Comparison of ENCODE assay signal across 27 cellular contexts in genomic region chr9:12224449-12224848, GRCh38.
"Had no signal": no experiment of that assay in that cellular context is flagged by ENCODE, and none has a peak within 500 bp of the region (broad histone marks: within the 10 kb centered on the region; RNA-seq: fewer than 3 reads in every experiment).

No MANE protein-coding gene starts in this region.

- H3K4me3 Mint-ChIP-seq: activated naive CD4-positive, alpha-beta T cell treated with anti-CD3 and anti-CD28 coated beads, Interleukin-2, amount 10 ng/mL, durations not matched to agents 7 days and 5 days; activated naive CD8-positive, alpha-beta T cell treated with anti-CD3 and anti-CD28 coated beads, Interleukin-2, amount 10 ng/mL, durations not matched to agents 7 days and 5 days; activated T-helper 1 cell treated with anti-CD3 and anti-CD28 coated beads, Interleukin-12 subunit alpha, Interleukin-12 subunit beta, Interleukin-2, Interleukin-4 antibody, amounts not matched to agents 30 ng/mL and 10 ng/mL and 1 ng/mL, durations not matched to agents 14 hours and 24 hours and 36 hours; brain; naive thymus-derived CD4-positive, alpha-beta T cell; neural crest cell had no signal

- H3K36me3 Mint-ChIP-seq: activated naive CD4-positive, alpha-beta T cell treated with anti-CD3 and anti-CD28 coated beads, Interleukin-2, amount 10 ng/mL, durations not matched to agents 7 days and 5 days; activated naive CD8-positive, alpha-beta T cell treated with anti-CD3 and anti-CD28 coated beads, Interleukin-2, amount 10 ng/mL, durations not matched to agents 7 days and 5 days; brain; naive thymus-derived CD4-positive, alpha-beta T cell had no signal

- H3K4me2 ChIP-seq: hepatocyte had no signal

- H3K27me3 ChIP-seq: ascending aorta, cardiac muscle cell, colonic mucosa, gastroesophageal sphincter, hepatocyte, spleen, suprapubic skin, tibial artery, upper lobe of right lung had no signal

- H3K4me1 ChIP-seq: ascending aorta, colonic mucosa, gastroesophageal sphincter, spleen, suprapubic skin, tibial artery, upper lobe of right lung had no signal

- H3K27me3 Mint-ChIP-seq: activated naive CD4-positive, alpha-beta T cell treated with anti-CD3 and anti-CD28 coated beads, Interleukin-2, amount 10 ng/mL, durations not matched to agents 7 days and 5 days; activated naive CD8-positive, alpha-beta T cell treated with anti-CD3 and anti-CD28 coated beads, Interleukin-2, amount 10 ng/mL, durations not matched to agents 7 days and 5 days; brain; naive thymus-derived CD4-positive, alpha-beta T cell had no signal

- ATAC-seq: gastroesophageal sphincter; left cardiac atrium; naive thymus-derived CD4-positive, alpha-beta T cell; right cardiac atrium; upper lobe of right lung had no signal

- H3K4me3 ChIP-seq: ascending aorta, cardiac muscle cell, colonic mucosa, gastroesophageal sphincter, hepatocyte, spleen, suprapubic skin, tibial artery, upper lobe of right lung had no signal

- DNase-seq: activated CD4-positive, alpha-beta T cell treated with anti-CD3 and anti-CD28 coated beads for 4 hours; activated CD4-positive, alpha-beta T cell treated with anti-CD3 and anti-CD28 coated beads, Interleukin-2, amount 50 U/mL, for 48 hours; activated CD8-positive, alpha-beta memory T cell treated with anti-CD3 and anti-CD28 coated beads, Interleukin-2, amount 50 U/mL, for 4 hours; activated effector memory CD4-positive, alpha-beta T cell treated with anti-CD3 and anti-CD28 coated beads, Interleukin-2, amount 50 U/mL, for 16 hours; activated naive CD4-positive, alpha-beta T cell treated with anti-CD3 and anti-CD28 coated beads, Interleukin-2, amount 10 ng/mL, durations not matched to agents 7 days and 5 days; activated naive CD8-positive, alpha-beta T cell treated with anti-CD3 and anti-CD28 coated beads, Interleukin-2, amount 10 ng/mL, durations not matched to agents 7 days and 5 days; activated T-cell treated with anti-CD3 and anti-CD28 coated beads, Interleukin-2, amount 50 U/mL, for 1 hour; cerebellar nuclear complex; colonic mucosa; effector CD8-positive, alpha-beta T cell; left cardiac atrium; mammary epithelial cell; midbrain; naive thymus-derived CD4-positive, alpha-beta T cell; right cardiac atrium; spleen; stimulated activated naive CD4-positive, alpha-beta T cell; tibial artery; upper lobe of right lung had no signal

- H3K27ac Mint-ChIP-seq: activated naive CD4-positive, alpha-beta T cell treated with anti-CD3 and anti-CD28 coated beads, Interleukin-2, amount 10 ng/mL, durations not matched to agents 7 days and 5 days; activated naive CD8-positive, alpha-beta T cell treated with anti-CD3 and anti-CD28 coated beads, Interleukin-2, amount 10 ng/mL, durations not matched to agents 7 days and 5 days; activated T-helper 1 cell treated with anti-CD3 and anti-CD28 coated beads, Interleukin-12 subunit alpha, Interleukin-12 subunit beta, Interleukin-2, Interleukin-4 antibody, amounts not matched to agents 30 ng/mL and 10 ng/mL and 1 ng/mL, durations not matched to agents 14 hours and 24 hours and 36 hours; brain; naive thymus-derived CD4-positive, alpha-beta T cell had no signal

- H3K27ac ChIP-seq: ascending aorta, cardiac muscle cell, colonic mucosa, gastroesophageal sphincter, hepatocyte, spleen, suprapubic skin, tibial artery, upper lobe of right lung had no signal

- H3K79me2 ChIP-seq: hepatocyte had no signal

- H3K36me3 ChIP-seq: ascending aorta, cardiac muscle cell, colonic mucosa, gastroesophageal sphincter, spleen, suprapubic skin, tibial artery, upper lobe of right lung had no signal

- H3K4me1 Mint-ChIP-seq: activated naive CD4-positive, alpha-beta T cell treated with anti-CD3 and anti-CD28 coated beads, Interleukin-2, amount 10 ng/mL, durations not matched to agents 7 days and 5 days; activated naive CD8-positive, alpha-beta T cell treated with anti-CD3 and anti-CD28 coated beads, Interleukin-2, amount 10 ng/mL, durations not matched to agents 7 days and 5 days; naive thymus-derived CD4-positive, alpha-beta T cell had no signal
